ENCODE assay signal across 14 cellular contexts in the genomic region with DNA sequence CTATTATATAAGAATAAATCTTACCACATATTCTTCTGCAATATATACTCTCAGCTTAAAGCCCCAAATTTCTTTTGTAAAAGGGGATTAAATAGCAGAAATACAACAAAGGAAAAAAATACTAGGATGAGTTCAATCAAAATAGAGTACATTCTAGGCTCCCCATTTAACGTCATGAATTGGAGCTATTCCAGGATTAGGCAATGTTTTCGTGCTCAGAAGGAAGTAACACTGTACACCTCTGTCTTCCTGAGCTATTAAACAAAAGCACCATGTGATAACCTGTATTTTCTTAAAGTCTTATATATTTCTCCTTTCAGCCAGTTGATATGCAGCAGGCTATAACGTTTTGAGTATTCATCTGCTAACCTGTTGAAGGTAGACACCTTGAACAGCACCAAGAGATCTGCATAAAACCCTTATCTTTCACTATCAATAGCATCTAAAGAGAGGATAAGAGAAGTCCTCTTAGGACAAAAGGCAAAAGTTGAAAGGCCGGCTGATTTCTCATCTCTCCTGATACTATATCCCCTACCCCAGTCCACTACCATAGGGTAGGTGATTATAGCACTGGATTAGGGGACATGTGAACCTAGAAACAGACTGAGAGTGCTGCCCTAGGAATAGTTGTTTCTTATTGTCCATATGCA. TPM values are rescaled to one million over a fixed set of nuclear protein-coding genes. Genes with fewer than 3 reads are reported as not detected.
DNase-seq lines count a peak whose midpoint lies in the region; ATAC-seq and TF ChIP-seq lines count a peak whose summit lies in the region.
"Had no signal": no experiment of that assay in that cellular context is flagged by ENCODE, and none has a peak within 500 bp of the region (broad histone marks: within the 10 kb centered on the region; RNA-seq: fewer than 3 reads in every experiment).

No MANE protein-coding gene starts in this region.

- H3K27ac ChIP-seq in epithelial cell of prostate (no peak overlapping the region), neutrophil (peak overlapping the region; percentile 57), OCI-LY7 (ENCODE audit: low read depth, low read length, poor library complexity, severe bottlenecking) (no peak overlapping the region)
- H3K27ac ChIP-seq: hepatocyte had no signal

- no peaks in the 10 kb centered on the region for H3K79me2 ChIP-seq in OCI-LY7 (ENCODE audit: insufficient read depth, low read depth, low read length)
- H3K79me2 ChIP-seq: hepatocyte had no signal

- no peaks in the 10 kb centered on the region for H3K9me3 ChIP-seq in neutrophil
- no peaks in the 10 kb centered on the region for H3K9me3 ChIP-seq in OCI-LY7 (ENCODE audit: low read length)

- H3K4me1 ChIP-seq in neutrophil (ENCODE audit: control insufficient read depth in 1 of 2, insufficient read depth in 1 of 2, low read depth in 1 of 2, low read length in 1 of 2) (peaks cover 30 to 39% of the 10 kb centered on the region in 2 experiments), OCI-LY7 (ENCODE audit: insufficient read depth, low read length, poor library complexity, severe bottlenecking) (no peaks in the 10 kb centered on the region)

- no peaks in the 10 kb centered on the region for H4K20me1 ChIP-seq in OCI-LY7 (ENCODE audit: insufficient read depth, low read length)

- no peaks in the 10 kb centered on the region for H3K9me2 ChIP-seq in OCI-LY7 (ENCODE audit: insufficient read depth, low read length)

- H3K4me1 Mint-ChIP-seq in activated T-cell treated with anti-CD3 and anti-CD28 coated beads, Interleukin-2, amount 50 U/mL, for 72 hours (ENCODE audit: low read depth): peaks cover 9% of the 10 kb centered on the region

- CTCF ChIA-PET in OCI-LY7 (lab: Charles Lee; ENCODE audit: unreplicated experiment): no interaction called here

- no peaks in the 10 kb centered on the region for H3K36me3 Mint-ChIP-seq in activated T-cell treated with anti-CD3 and anti-CD28 coated beads, Interleukin-2, amount 50 U/mL, for 72 hours (ENCODE audit: insufficient read depth in 2 of 2)
- H3K36me3 Mint-ChIP-seq: CD8-positive, alpha-beta T cell had no signal

- no peaks in the 10 kb centered on the region for H3K36me3 ChIP-seq in neutrophil
- no peaks in the 10 kb centered on the region for H3K36me3 ChIP-seq in OCI-LY7 (ENCODE audit: insufficient read depth, low read length)

- no peak overlapping the region for H3K27ac Mint-ChIP-seq in activated T-cell treated with anti-CD3 and anti-CD28 coated beads, Interleukin-2, amount 50 U/mL, for 72 hours
- H3K27ac Mint-ChIP-seq: CD8-positive, alpha-beta T cell had no signal

- no peak for TF ChIP-seq CTCF in neutrophil (IDR thresholded peaks at IDR 0.05)
- no peak for TF ChIP-seq CTCF in OCI-LY7 (conservative IDR thresholded peaks at IDR 0.05; ENCODE audit: low read length)

- no peak overlapping the region for H3K4me3 Mint-ChIP-seq in activated T-cell treated with anti-CD3 and anti-CD28 coated beads, Interleukin-2, amount 50 U/mL, for 72 hours
- H3K4me3 Mint-ChIP-seq: CD8-positive, alpha-beta T cell had no signal

- no peaks in the 10 kb centered on the region for H3K27me3 ChIP-seq in neutrophil
- H3K27me3 ChIP-seq: hepatocyte had no signal

- DNase-seq in HPDE6-E6E7 (ENCODE audit: extremely low spot score) (peak; percentile 44), NCI-H69 (lab: John Stamatoyannopoulos, UW) (peak; percentile 3), epithelial cell of prostate (ENCODE audit: low read depth, low spot score) (peak; percentile 34), OCI-LY7 (ENCODE audit: low spot score) (no peak), DMS 273 (lab: John Stamatoyannopoulos, UW; ENCODE audit: unreplicated experiment) (no peak)
- no peak for DNase-seq in activated T-cell treated with anti-CD3 and anti-CD28 coated beads, Interleukin-2, amount 50 U/mL, for 72 hours
- no peak for DNase-seq in activated naive CD4-positive, alpha-beta T cell treated with anti-CD3 and anti-CD28 coated beads, Interleukin-2, amount 50 U/mL, for 16 hours
- DNase-seq: activated CD4-positive, alpha-beta T cell treated with anti-CD3 and anti-CD28 coated beads for 48 hours; CD8-positive, alpha-beta T cell; effector memory CD4-positive, alpha-beta T cell; NCI-H2171 treated with DMSO at 0.1 percent for 48 hours had no signal

- peaks cover 0 to 1% of the 10 kb centered on the region in 2 donors for H3K9me3 Mint-ChIP-seq in activated T-cell treated with anti-CD3 and anti-CD28 coated beads, Interleukin-2, amount 50 U/mL, for 72 hours
- H3K9me3 Mint-ChIP-seq: CD8-positive, alpha-beta T cell had no signal

- H3K4me2 ChIP-seq in OCI-LY7 (ENCODE audit: low read length): no peak overlapping the region
- H3K4me2 ChIP-seq: hepatocyte had no signal

- intact Hi-C loops in OCI-LY7 (cut with micrococcal nuclease; ENCODE audit: unreplicated experiment): no loop called here

- no peak for ATAC-seq in activated T-cell treated with anti-CD3 and anti-CD28 coated beads, Interleukin-2, amount 50 U/mL, for 72 hours (replicated peaks in 1 of 2)
- ATAC-seq: CD8-positive, alpha-beta T cell had no signal

- BruUV-seq in OCI-LY7 (replicated peaks; lab: Mats Ljungman, UMichigan): no TSS peak

- H3K27me3 Mint-ChIP-seq in activated T-cell treated with anti-CD3 and anti-CD28 coated beads, Interleukin-2, amount 50 U/mL, for 72 hours (ENCODE audit: low read depth): no peaks in the 10 kb centered on the region

- H3K4me3 ChIP-seq in neutrophil (ENCODE audit: low read depth in 1 of 2, low read length in 1 of 2) (peak overlapping the region in 1 of 2 experiments; percentile 3), OCI-LY7 (ENCODE audit: low read depth, low read length, poor library complexity, severe bottlenecking) (no peak overlapping the region)
- H3K4me3 ChIP-seq: hepatocyte had no signal

- no peak overlapping the region for H2AFZ ChIP-seq in OCI-LY7 (ENCODE audit: low read length)
- H2AFZ ChIP-seq: hepatocyte had no signal

- POLR2A ChIA-PET in OCI-LY7 (lab: Charles Lee): interaction anchor here (0.5 to 1.2 kb wide), 4 partner anchors 12 to 33 kb away, joined by 3 read pairs; no protein-coding TSS in a partner anchor

RNA-seq across cellular contexts. Expression of a gene that starts 31.5 kb away (rescaled TPM):
- 2.1 and 2.5 TPM in 2 replicates for total RNA-seq in OCI-LY7 (2014; rRNA removed; shearing (Covaris generic))
- total RNA-seq in OCI-LY7 (2022): 10.4 and 11.5 TPM in 2 replicates
- 1 to 10 TPM; 2.2 to 4.6 TPM for total RNA-seq in activated T-cell treated with anti-CD3 and anti-CD28 coated beads, Interleukin-2, amount 50 U/mL, for 72 hours
- total RNA-seq: osteocyte had no signal

Comparison
In these comparisons a context has a peak if more than half of its experiments do, and no peak if none do; other contexts are left out.
1. DNase-seq: peak in HPDE6-E6E7 (single experiment), NCI-H69 (single experiment) and epithelial cell of prostate (single experiment); none in OCI-LY7 (single experiment), activated T-cell treated with anti-CD3 and anti-CD28 coated beads, Interleukin-2, amount 50 U/mL, for 72 hours (0 of 2), activated naive CD4-positive, alpha-beta T cell treated with anti-CD3 and anti-CD28 coated beads, Interleukin-2, amount 50 U/mL, for 16 hours (single experiment) and DMS 273 (single experiment).